Comparison of ENCODE assay signal across 9 cellular contexts in the genomic region with DNA sequence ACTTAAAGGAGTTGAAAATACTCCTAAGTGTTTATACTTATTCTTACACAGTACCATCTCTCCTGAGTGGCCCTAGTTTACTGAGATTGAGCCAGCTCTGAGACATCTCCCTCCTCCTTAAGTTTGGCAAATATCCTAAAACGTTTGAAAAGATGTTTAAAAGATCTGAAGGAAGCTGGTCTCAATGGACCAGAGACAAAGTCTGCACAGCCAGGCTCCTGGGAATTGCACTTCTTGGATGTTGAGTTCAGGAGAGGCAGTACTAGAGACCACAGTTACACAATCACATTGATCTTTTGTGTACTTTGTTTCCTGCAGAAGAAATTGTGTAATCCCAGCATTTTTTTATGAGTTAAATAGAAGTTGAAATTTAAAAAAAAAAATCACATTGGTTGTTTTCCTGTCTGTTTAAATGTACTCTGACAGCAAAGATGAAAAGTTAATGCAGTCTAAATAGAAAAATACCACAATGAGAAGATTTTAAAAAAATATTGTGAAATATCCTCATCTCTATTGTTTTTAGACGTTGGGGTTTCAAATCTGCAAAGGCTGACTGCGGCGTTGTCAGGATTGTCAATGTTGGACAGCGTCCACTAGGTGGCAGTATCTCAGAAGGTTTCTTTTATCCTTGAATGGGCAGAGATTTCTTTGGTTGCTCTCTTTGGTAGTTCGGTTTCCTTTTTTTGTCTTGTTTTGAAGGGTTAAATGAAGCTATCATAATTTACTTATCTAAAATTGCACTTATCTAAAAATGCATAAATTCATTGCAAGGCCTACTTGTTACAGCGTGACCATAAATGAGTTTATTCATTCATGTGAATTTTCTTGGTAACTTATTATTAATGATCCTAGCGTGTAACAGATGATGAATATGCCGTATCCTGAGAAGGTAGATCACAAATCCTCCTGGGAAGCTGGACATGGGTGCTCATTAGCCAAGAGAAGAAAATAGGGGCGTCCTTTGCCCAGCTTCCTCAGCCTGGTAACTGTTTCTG. TPM values are rescaled to one million over a fixed set of nuclear protein-coding genes. Genes with fewer than 3 reads are reported as not detected.
DNase-seq lines count a peak whose midpoint lies in the region; ATAC-seq and TF ChIP-seq lines count a peak whose summit lies in the region.
"Had no signal": no experiment of that assay in that cellular context is flagged by ENCODE, and none has a peak within 500 bp of the region (broad histone marks: within the 10 kb centered on the region; RNA-seq: fewer than 3 reads in every experiment).

No MANE protein-coding gene starts in this region.

- H3K79me1 ChIP-seq in IMR-90 (ENCODE audit: low read depth in 1 of 2, low read length in 2 of 2): no peaks in the 10 kb centered on the region

- H3K18ac ChIP-seq in IMR-90 (ENCODE audit: low read depth, low read length): no peak overlapping the region

- no peak overlapping the region for H3K4ac ChIP-seq in IMR-90 (ENCODE audit: low read depth, low read length)

- H3K4me3 ChIP-seq in IMR-90 (ENCODE audit: insufficient read depth, low read depth, low read length) (no peak overlapping the region), osteoblast (ENCODE audit: insufficient read depth, low read length) (no peak overlapping the region), vagina (no peak overlapping the region)
- H3K4me3 ChIP-seq: BLaER1 had no signal

- H4K8ac ChIP-seq in IMR-90 (ENCODE audit: low read depth in 2 of 2, low read length in 2 of 2): no peak overlapping the region

- H2BK20ac ChIP-seq in IMR-90 (ENCODE audit: low read depth, low read length): no peak overlapping the region

- dilution Hi-C loops in IMR-90 (cut with HindIII; ENCODE audit: low sequenced_read_pairs, unreplicated experiment): no loop called here

- H4K91ac ChIP-seq in IMR-90 (ENCODE audit: insufficient read depth, low read depth, low read length): no peak overlapping the region

- H4K5ac ChIP-seq in IMR-90 (ENCODE audit: low read depth, low read length): no peak overlapping the region

- 100% methylated on average over 1 of the region's 10 CpGs; no CpG with 5 or more reads in 1 of the 2 experiments for WGBS in IMR-90 (ENCODE audit: extremely low coverage in 2 of 2, insufficient read length in 1 of 2), 2 experiments

- H3K27me3 ChIP-seq in IMR-90 (ENCODE audit: control insufficient read depth, insufficient read depth, low read length): peaks cover 33% of the 10 kb centered on the region
- peaks cover 34% of the 10 kb centered on the region for H3K27me3 ChIP-seq in foreskin keratinocyte
- H3K27me3 ChIP-seq in osteoblast (ENCODE audit: insufficient read depth, low read length): no peaks in the 10 kb centered on the region
- H3K27me3 ChIP-seq in vagina: no peaks in the 10 kb centered on the region
- H3K27me3 ChIP-seq: BLaER1 had no signal

- H3K9me3 Mint-ChIP-seq in activated T-helper 2 cell treated with anti-CD3 and anti-CD28 coated beads, Interferon-gamma antibody, Interleukin-2, Interleukin-4, amounts not matched to agents 10 μg/mL and 5 μg/mL and 100 μg/mL, durations not matched to agents 14 hours and 24 hours and 36 hours: no peaks in the 10 kb centered on the region

- H2BK15ac ChIP-seq in IMR-90 (ENCODE audit: low read depth, low read length): no peak overlapping the region

- CTCF ChIA-PET in IMR-90 (lab: Yijun Ruan, JAX): interaction anchor here (0.6 to 1.4 kb wide), 7 partner anchors 15 to 429 kb away, joined by 3 to 5 read pairs (median 3); no protein-coding TSS in a partner anchor

- H3K9me1 ChIP-seq in IMR-90 (ENCODE audit: insufficient read depth, low read length): no peaks in the 10 kb centered on the region

- no peak overlapping the region for H3K9ac ChIP-seq in IMR-90 (ENCODE audit: low read depth, low read length)
- H3K9ac ChIP-seq: BLaER1 had no signal

- peak; percentile 93 for ATAC-seq in IMR-90 (ENCODE audit: low read depth)
- no peak for ATAC-seq in foreskin keratinocyte

- H3K36me3 Mint-ChIP-seq in activated T-helper 2 cell treated with anti-CD3 and anti-CD28 coated beads, Interferon-gamma antibody, Interleukin-2, Interleukin-4, amounts not matched to agents 10 μg/mL and 5 μg/mL and 100 μg/mL, durations not matched to agents 14 hours and 24 hours and 36 hours (ENCODE audit: low read depth): no peaks in the 10 kb centered on the region

- POLR2A ChIA-PET in IMR-90 (lab: Charles Lee; ENCODE audit: unreplicated experiment): no interaction called here

- TF ChIP-seq CTCF in IMR-90 (conservative IDR thresholded peaks at IDR 0.05; ENCODE audit: low read depth, low read length) (peak; percentile 81), foreskin keratinocyte (conservative IDR thresholded peaks at IDR 0.05) (peak; percentile 87), osteoblast (IDR thresholded peaks at IDR 0.05; ENCODE audit: extremely low read depth, low read depth, low read length) (peak; percentile 92), vagina (IDR thresholded peaks at IDR 0.05) (peak; percentile 58 to 72 (median 66))

- H3K4me1 Mint-ChIP-seq in activated T-helper 2 cell treated with anti-CD3 and anti-CD28 coated beads, Interferon-gamma antibody, Interleukin-2, Interleukin-4, amounts not matched to agents 10 μg/mL and 5 μg/mL and 100 μg/mL, durations not matched to agents 14 hours and 24 hours and 36 hours (ENCODE audit: low read depth): peaks cover 9% of the 10 kb centered on the region

- no peak overlapping the region for H2AFZ ChIP-seq in IMR-90 (replicated peaks; ENCODE audit: low read length, poor library complexity)
- no peak overlapping the region for H2AFZ ChIP-seq in osteoblast (ENCODE audit: low read length)

- DNase-seq in NCI-H1417 (lab: John Stamatoyannopoulos, UW) (peak; percentile 22 to 85 (median 80)), NCI-H1417 treated with DMSO at 0.1 percent for 48 hours (lab: John Stamatoyannopoulos, UW) (no peak), IMR-90 (peak; percentile 66), OCI-M2 (lab: John Stamatoyannopoulos, UW; ENCODE audit: unreplicated experiment) (peak; percentile 7), foreskin keratinocyte (peak in 1 of 2 donors; percentile 34), osteoblast (ENCODE audit: insufficient read length, low spot score, missing footprints) (no peak), vagina (ENCODE audit: extremely low spot score in 2 of 2) (no peak)
- peak; percentile 29 for DNase-seq in activated T-helper 2 cell treated with anti-CD3 and anti-CD28 coated beads, Interferon-gamma antibody, Interleukin-2, Interleukin-4, amounts not matched to agents 10 μg/mL and 5 μg/mL and 100 μg/mL, durations not matched to agents 14 hours and 24 hours and 36 hours (ENCODE audit: low spot score)

- no peak overlapping the region for H2AK5ac ChIP-seq in IMR-90 (ENCODE audit: low read depth, low read length)

- H3K4me3 Mint-ChIP-seq in activated T-helper 2 cell treated with anti-CD3 and anti-CD28 coated beads, Interferon-gamma antibody, Interleukin-2, Interleukin-4, amounts not matched to agents 10 μg/mL and 5 μg/mL and 100 μg/mL, durations not matched to agents 14 hours and 24 hours and 36 hours (ENCODE audit: low read depth): no peak overlapping the region

- H3K14ac ChIP-seq in IMR-90 (replicated peaks; ENCODE audit: low read depth, low read length): no peak overlapping the region

- no peak overlapping the region for H2BK120ac ChIP-seq in IMR-90 (ENCODE audit: low read depth, low read length)

- no peak overlapping the region for H2BK5ac ChIP-seq in IMR-90 (ENCODE audit: low read depth, low read length, poor library complexity, severe bottlenecking)

- H3K27ac Mint-ChIP-seq in activated T-helper 2 cell treated with anti-CD3 and anti-CD28 coated beads, Interferon-gamma antibody, Interleukin-2, Interleukin-4, amounts not matched to agents 10 μg/mL and 5 μg/mL and 100 μg/mL, durations not matched to agents 14 hours and 24 hours and 36 hours: no peak overlapping the region

- H3K9me3 ChIP-seq in IMR-90 (ENCODE audit: control insufficient read depth, insufficient read depth, low read length) (no peaks in the 10 kb centered on the region), osteoblast (ENCODE audit: low read depth, low read length) (no peaks in the 10 kb centered on the region), vagina (no peaks in the 10 kb centered on the region)
- H3K9me3 ChIP-seq: BLaER1 had no signal

- H3K4me2 ChIP-seq in IMR-90 (ENCODE audit: low read depth, low read length): no peak overlapping the region
- H3K4me2 ChIP-seq in osteoblast (ENCODE audit: insufficient read depth, low read length): peak overlapping the region; percentile 1
- H3K4me2 ChIP-seq: BLaER1 had no signal

- no peak overlapping the region for H3K23ac ChIP-seq in IMR-90 (ENCODE audit: low read depth, low read length)

- no TSS peak for BruUV-seq in IMR-90 (replicated peaks; lab: Mats Ljungman, UMichigan)

- H3K4me1 ChIP-seq in IMR-90 (ENCODE audit: control insufficient read depth, insufficient read depth, low read length) (no peaks in the 10 kb centered on the region), foreskin keratinocyte (no peaks in the 10 kb centered on the region), osteoblast (ENCODE audit: insufficient read depth, low read length) (peaks cover 3% of the 10 kb centered on the region), vagina (peaks cover 8% of the 10 kb centered on the region)

- H3K27me3 Mint-ChIP-seq in activated T-helper 2 cell treated with anti-CD3 and anti-CD28 coated beads, Interferon-gamma antibody, Interleukin-2, Interleukin-4, amounts not matched to agents 10 μg/mL and 5 μg/mL and 100 μg/mL, durations not matched to agents 14 hours and 24 hours and 36 hours (ENCODE audit: low read depth): no peaks in the 10 kb centered on the region

- in situ Hi-C loops in IMR-90 (cut with MboI; ENCODE audit: low sequenced_read_pairs): loop anchor here (10.0 to 25.0 kb wide), 2 partner anchors 490 to 1192 kb away; a partner anchor contains a TSS

- H3K27ac ChIP-seq in IMR-90 (ENCODE audit: insufficient read depth, low read length) (no peak overlapping the region), foreskin keratinocyte (no peak overlapping the region), osteoblast (ENCODE audit: low read depth, low read length) (no peak overlapping the region), vagina (no peak overlapping the region)
- H3K27ac ChIP-seq: BLaER1 had no signal

- no peak overlapping the region for H3K56ac ChIP-seq in IMR-90 (ENCODE audit: extremely low read depth, insufficient read depth, low read length)

- no peak overlapping the region for H2AK9ac ChIP-seq in IMR-90 (replicated peaks; ENCODE audit: low read depth, low read length, poor library complexity)

- H3K36me3 ChIP-seq in IMR-90 (ENCODE audit: control insufficient read depth, insufficient read depth, low read length) (no peaks in the 10 kb centered on the region), osteoblast (ENCODE audit: insufficient read depth, low read length) (no peaks in the 10 kb centered on the region), vagina (no peaks in the 10 kb centered on the region)
- H3K36me3 ChIP-seq: BLaER1 had no signal

- intact Hi-C loops in IMR-90 (cut with micrococcal nuclease) (loop anchor here (5.0 to 10.0 kb wide), 8 partner anchors 240 to 1277 kb away; a partner anchor contains a TSS), vagina (cut with DNase I) (no loop called here)
- intact Hi-C loops in activated T-helper 2 cell treated with anti-CD3 and anti-CD28 coated beads, Interferon-gamma antibody, Interleukin-2, Interleukin-4, amounts not matched to agents 10 μg/mL and 5 μg/mL and 100 μg/mL, durations not matched to agents 14 hours and 24 hours and 36 hours (cut with micrococcal nuclease): loop anchor here (10.0 kb wide), 1 partner anchor 210 kb away; no protein-coding TSS in a partner anchor

- peak; percentile 85 for TF ChIP-seq RAD21 in IMR-90 (IDR thresholded peaks at IDR 0.05; ENCODE audit: low read length)

- no peaks in the 10 kb centered on the region for H3K79me2 ChIP-seq in osteoblast (ENCODE audit: insufficient read depth, low read length)

- H4K20me1 ChIP-seq in IMR-90 (ENCODE audit: insufficient read depth, low read length) (no peaks in the 10 kb centered on the region), osteoblast (ENCODE audit: insufficient read depth, low read length) (no peaks in the 10 kb centered on the region)
- H4K20me1 ChIP-seq: BLaER1 had no signal

- TF ChIP-seq POLR2A in IMR-90 (IDR thresholded peaks at IDR 0.05; ENCODE audit: low read depth, low read length) (no peak), vagina (IDR thresholded peaks at IDR 0.05) (no peak)

RNA-seq across cellular contexts. Expression of a gene that starts 20.9 kb away (rescaled TPM):
- total RNA-seq in IMR-90 (2012; rRNA removed): not detected in 2 replicates
- polyA plus RNA-seq in IMR-90 (2012; rRNA removed): not detected in 2 replicates
- not detected in 2 replicates for polyA plus RNA-seq in IMR-90 (2012; cell fraction: cytosol; rRNA removed)
- not detected in 2 replicates for polyA plus RNA-seq in IMR-90 (2012; cell fraction: nucleus; rRNA removed; ENCODE audit: low replicate concordance)
- 4.4 and 5.0 TPM in 2 replicates for total RNA-seq in activated T-helper 2 cell treated with anti-CD3 and anti-CD28 coated beads, Interferon-gamma antibody, Interleukin-2, Interleukin-4, amounts not matched to agents 10 μg/mL and 5 μg/mL and 100 μg/mL, durations not matched to agents 14 hours and 24 hours and 36 hours
- total RNA-seq in foreskin keratinocyte: not detected in 2 replicates
- polyA plus RNA-seq in foreskin keratinocyte: not detected in 2 replicates
- total RNA-seq in osteoblast: 0.72 and 0.88 TPM in 2 replicates
- total RNA-seq in vagina: not detected

Comparison
In these comparisons a context has a peak if more than half of its experiments do, and no peak if none do; other contexts are left out.
1. DNase-seq: peak in NCI-H1417 (3 of 3), IMR-90 (single experiment), OCI-M2 (single experiment) and activated T-helper 2 cell treated with anti-CD3 and anti-CD28 coated beads, Interferon-gamma antibody, Interleukin-2, Interleukin-4, amounts not matched to agents 10 μg/mL and 5 μg/mL and 100 μg/mL, durations not matched to agents 14 hours and 24 hours and 36 hours (single experiment); none in NCI-H1417 treated with DMSO at 0.1 percent for 48 hours (single experiment), osteoblast (single experiment) and vagina (0 of 2).
2. Peak in every context shown above with its lines, with median percentiles within 50 percentile points of each other: CTCF ChIP-seq.